ENCODE assay signal across 23 cellular contexts in the genomic region with DNA sequence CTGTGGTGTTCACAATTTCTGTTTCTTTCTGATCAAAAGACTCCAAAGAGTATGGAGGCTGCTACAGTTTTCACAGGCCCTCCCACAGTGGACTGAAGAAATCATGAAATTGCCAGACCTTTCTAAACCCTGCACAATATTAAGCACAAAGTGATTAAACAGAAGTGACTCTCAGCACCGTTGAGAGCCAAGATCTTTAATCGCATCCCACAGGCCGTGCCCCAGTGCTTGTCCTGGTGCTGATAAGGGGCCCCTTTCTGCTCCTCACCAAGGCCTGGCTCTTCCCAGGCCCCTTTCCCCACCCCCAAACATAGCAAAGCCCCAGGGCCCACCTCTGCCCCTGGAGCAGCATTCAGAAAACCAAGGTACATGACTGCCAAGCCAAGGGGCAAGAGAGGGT. TPM values are rescaled to one million over a fixed set of nuclear protein-coding genes. Genes with fewer than 3 reads are reported as not detected.
DNase-seq lines count a peak whose midpoint lies in the region; ATAC-seq and TF ChIP-seq lines count a peak whose summit lies in the region.
"Had no signal": no experiment of that assay in that cellular context is flagged by ENCODE, and none has a peak within 500 bp of the region (broad histone marks: within the 10 kb centered on the region; RNA-seq: fewer than 3 reads in every experiment).

No MANE protein-coding gene starts in this region.

- peak overlapping the region; percentile 28 for H3K27ac Mint-ChIP-seq in dendritic cell treated with granulocyte-macrophage colony-stimulating factor and Interleukin-4, amounts not matched to agents 40 ng/mL and 50 ng/mL, for 4 days
- H3K27ac Mint-ChIP-seq in CD4-positive, alpha-beta T cell, result no peak overlapping the region
- H3K27ac Mint-ChIP-seq: CD4-positive, alpha-beta memory T cell had no signal

- H3K36me3 ChIP-seq in SK-N-SH (replicated peaks in 1 of 2; ENCODE audit: control insufficient read depth in 1 of 2, insufficient read depth in 2 of 2, low read length in 1 of 2) (no peaks in the 10 kb centered on the region), osteoblast (ENCODE audit: insufficient read depth, low read length) (no peaks in the 10 kb centered on the region)
- H3K36me3 ChIP-seq: BLaER1, MG63 had no signal

- H3K27ac ChIP-seq in SK-N-SH (ENCODE audit: low read depth in 2 of 2, low read length in 1 of 2), result peak overlapping the region; percentile 67 to 69
- H3K27ac ChIP-seq in osteoblast (ENCODE audit: low read depth, low read length), result peak overlapping the region; percentile 18
- H3K27ac ChIP-seq in CD4-positive, alpha-beta T cell (ENCODE audit: low read depth, low read length), result no peak overlapping the region
- H3K27ac ChIP-seq: BLaER1, RWPE1 had no signal

- H3K4me3 ChIP-seq in SK-N-SH (ENCODE audit: low read depth in 2 of 2, low read length in 1 of 2) (no peak overlapping the region), osteoblast (ENCODE audit: insufficient read depth, low read length) (no peak overlapping the region)
- H3K4me3 ChIP-seq: BLaER1, GM12878, K562, MG63 had no signal

- H3K27me3 Mint-ChIP-seq in dendritic cell treated with granulocyte-macrophage colony-stimulating factor and Interleukin-4, amounts not matched to agents 40 ng/mL and 50 ng/mL, for 4 days, result no peaks in the 10 kb centered on the region
- H3K27me3 Mint-ChIP-seq in CD4-positive, alpha-beta T cell, result no peaks in the 10 kb centered on the region
- H3K27me3 Mint-ChIP-seq: CD4-positive, alpha-beta memory T cell had no signal

- peak; percentile 38 for DNase-seq in SK-N-SH
- DNase-seq in osteoblast (ENCODE audit: insufficient read length, low spot score, missing footprints), result no peak
- no peak for DNase-seq in SW480 (ENCODE audit: low spot score)
- no peak for DNase-seq in CD4-positive, alpha-beta T cell
- no peak for DNase-seq in NCI-H748 treated with DMSO at 0.1 percent for 48 hours (lab: John Stamatoyannopoulos, UW)
- DNase-seq: Caco-2; CD4-positive, alpha-beta memory T cell; DMS 273 treated with DMSO at 0.1 percent for 48 hours; DMS79 treated with DMSO at 0.1 percent for 48 hours; H9; MG63; NCI-H1048; NCI-H1417 treated with DMSO at 0.1 percent for 48 hours; NCI-H187; NCI-H446; NCI-H69; SHP77 treated with DMSO at 0.1 percent for 48 hours had no signal

- intact Hi-C loops in dendritic cell treated with granulocyte-macrophage colony-stimulating factor and Interleukin-4, amounts not matched to agents 40 ng/mL and 50 ng/mL, for 4 days (cut with micrococcal nuclease), result no loop called here
- intact Hi-C loops in CD4-positive, alpha-beta T cell (cut with DNase I, micrococcal nuclease), result no loop called here

- WGBS in SK-N-SH (ENCODE audit: low lambda C conversion rate), result 44% methylated on average over 3 of the region's 3 CpGs

- H3K9me2 ChIP-seq in SK-N-SH, result no peaks in the 10 kb centered on the region

- no peak for TF ChIP-seq CTCF in SK-N-SH (IDR thresholded peaks at IDR 0.05)
- TF ChIP-seq CTCF in osteoblast (IDR thresholded peaks at IDR 0.05; ENCODE audit: extremely low read depth, low read depth, low read length), result no peak
- no peak for TF ChIP-seq CTCF in CD4-positive, alpha-beta T cell (IDR thresholded peaks at IDR 0.05)

- no peak for ATAC-seq in CD4-positive, alpha-beta T cell (ENCODE audit: poor library complexity)
- no peak for ATAC-seq in HG02973 (IDR thresholded peaks at IDR 0.05; ENCODE audit: unreplicated experiment)
- ATAC-seq: GM12878, K562 had no signal

- no peak overlapping the region for H3K4me3 Mint-ChIP-seq in dendritic cell treated with granulocyte-macrophage colony-stimulating factor and Interleukin-4, amounts not matched to agents 40 ng/mL and 50 ng/mL, for 4 days
- no peak overlapping the region for H3K4me3 Mint-ChIP-seq in CD4-positive, alpha-beta T cell
- H3K4me3 Mint-ChIP-seq: CD4-positive, alpha-beta memory T cell; H9 had no signal

- H3K9me3 ChIP-seq in SK-N-SH, result no peaks in the 10 kb centered on the region
- no peaks in the 10 kb centered on the region for H3K9me3 ChIP-seq in osteoblast (ENCODE audit: low read depth, low read length)
- no peaks in the 10 kb centered on the region for H3K9me3 ChIP-seq in CD4-positive, alpha-beta T cell (ENCODE audit: control insufficient read depth, low read length)
- H3K9me3 ChIP-seq: BLaER1, Caco-2, MG63 had no signal

- H3K9ac ChIP-seq in SK-N-SH, result peak overlapping the region; percentile 23; the same call in 1 of the 2 replicates
- H3K9ac ChIP-seq: BLaER1 had no signal

- no peaks in the 10 kb centered on the region for H3K9me3 Mint-ChIP-seq in dendritic cell treated with granulocyte-macrophage colony-stimulating factor and Interleukin-4, amounts not matched to agents 40 ng/mL and 50 ng/mL, for 4 days
- H3K9me3 Mint-ChIP-seq in CD4-positive, alpha-beta T cell, result no peaks in the 10 kb centered on the region

- H3K36me3 Mint-ChIP-seq in dendritic cell treated with granulocyte-macrophage colony-stimulating factor and Interleukin-4, amounts not matched to agents 40 ng/mL and 50 ng/mL, for 4 days (ENCODE audit: low read depth), result no peaks in the 10 kb centered on the region
- no peaks in the 10 kb centered on the region for H3K36me3 Mint-ChIP-seq in CD4-positive, alpha-beta T cell (ENCODE audit: low read depth)
- H3K36me3 Mint-ChIP-seq: CD4-positive, alpha-beta memory T cell had no signal

- H4K20me1 ChIP-seq in SK-N-SH (ENCODE audit: insufficient read depth), result no peaks in the 10 kb centered on the region
- no peaks in the 10 kb centered on the region for H4K20me1 ChIP-seq in osteoblast (ENCODE audit: insufficient read depth, low read length)
- H4K20me1 ChIP-seq: BLaER1 had no signal

- no peak for TF ChIP-seq RAD21 in SK-N-SH (IDR thresholded peaks at IDR 0.05; ENCODE audit: low read length)

- H3K79me2 ChIP-seq in SK-N-SH (ENCODE audit: insufficient read depth), result no peaks in the 10 kb centered on the region
- H3K79me2 ChIP-seq in osteoblast (ENCODE audit: insufficient read depth, low read length), result no peaks in the 10 kb centered on the region

- POLR2A ChIA-PET in SK-N-SH (lab: Yijun Ruan, JAX), result no interaction called here
- POLR2A ChIA-PET in CD4-positive, alpha-beta T cell (lab: Charles Lee), result no interaction called here

- H2AFZ ChIP-seq in SK-N-SH (ENCODE audit: low read depth) (peak overlapping the region; percentile 64; the same call in 1 of the 2 replicates), osteoblast (ENCODE audit: low read length) (peak overlapping the region; percentile 66)

- H3F3A ChIP-seq in SK-N-SH (replicated peaks; ENCODE audit: insufficient read depth), result peaks cover 45% of the 10 kb centered on the region

- CTCF ChIA-PET in SK-N-SH (lab: Yijun Ruan, JAX), result interaction anchor here (1.2 to 3.4 kb wide), 2 partner anchors 10 to 12 kb away, joined by 3 to 16 read pairs; no protein-coding TSS in a partner anchor
- CTCF ChIA-PET in CD4-positive, alpha-beta T cell (lab: Charles Lee), result no interaction called here

- peaks cover 23% of the 10 kb centered on the region for H3K4me1 Mint-ChIP-seq in dendritic cell treated with granulocyte-macrophage colony-stimulating factor and Interleukin-4, amounts not matched to agents 40 ng/mL and 50 ng/mL, for 4 days (ENCODE audit: low read depth)
- no peaks in the 10 kb centered on the region for H3K4me1 Mint-ChIP-seq in CD4-positive, alpha-beta T cell (ENCODE audit: low read depth)
- H3K4me1 Mint-ChIP-seq: CD4-positive, alpha-beta memory T cell had no signal

- H3K27me3 ChIP-seq in SK-N-SH (ENCODE audit: insufficient read depth), result no peaks in the 10 kb centered on the region
- H3K27me3 ChIP-seq in osteoblast (ENCODE audit: insufficient read depth, low read length), result no peaks in the 10 kb centered on the region
- no peaks in the 10 kb centered on the region for H3K27me3 ChIP-seq in CD4-positive, alpha-beta T cell (ENCODE audit: control insufficient read depth, insufficient read depth, low read length)
- H3K27me3 ChIP-seq: BLaER1, MG63 had no signal

- TF ChIP-seq EP300 in SK-N-SH (IDR thresholded peaks at IDR 0.05; ENCODE audit: borderline replicate concordance in 1 of 2, low read depth in 1 of 2, low read length in 1 of 2), result peak in 1 of 2 experiments; percentile 51; a peak in 1 of 4 replicates

- H3K4me1 ChIP-seq in SK-N-SH (ENCODE audit: control insufficient read depth in 1 of 2, insufficient read depth in 2 of 2, low read depth in 1 of 2, low read length in 1 of 2) (peaks cover 26 to 48% of the 10 kb centered on the region in 2 experiments), osteoblast (ENCODE audit: insufficient read depth, low read length) (peaks cover 43% of the 10 kb centered on the region)
- H3K4me1 ChIP-seq: Caco-2 had no signal

- H3K4me2 ChIP-seq in SK-N-SH, result no peak overlapping the region
- no peak overlapping the region for H3K4me2 ChIP-seq in osteoblast (ENCODE audit: insufficient read depth, low read length)
- H3K4me2 ChIP-seq: BLaER1 had no signal

TF ChIP-seq in SK-N-SH, 30 proteins besides CTCF, POLR2A, EP300 and RAD21:
- no peak for TF ChIP-seq FOSL2 (IDR thresholded peaks at IDR 0.05; ENCODE audit: borderline replicate concordance, low read depth)
- peak; percentile 12; the same call in 1 of the 2 replicates for TF ChIP-seq TCF12 (IDR thresholded peaks at IDR 0.05)

RNA-seq across cellular contexts. Expression of gene BMAL1, which starts 57.4 kb away (rescaled TPM):
- 6.5 and 8.2 TPM in 2 replicates for polyA plus RNA-seq in SK-N-SH (2012; rRNA removed)
- 7.0 and 7.3 TPM in 2 replicates for polyA plus RNA-seq in SK-N-SH (2012; cell fraction: cytosol; rRNA removed)
- polyA plus RNA-seq in SK-N-SH (2012; cell fraction: nucleus; rRNA removed), result 12.0 and 14.1 TPM in 2 replicates
- 8.5 and 13.0 TPM in 2 replicates for total RNA-seq in osteoblast
- 10 to 100 TPM; 71.3 to 73.3 TPM for total RNA-seq in CD4-positive, alpha-beta T cell
